Comparison of ENCODE assay signal across 25 cellular contexts in the genomic region with DNA sequence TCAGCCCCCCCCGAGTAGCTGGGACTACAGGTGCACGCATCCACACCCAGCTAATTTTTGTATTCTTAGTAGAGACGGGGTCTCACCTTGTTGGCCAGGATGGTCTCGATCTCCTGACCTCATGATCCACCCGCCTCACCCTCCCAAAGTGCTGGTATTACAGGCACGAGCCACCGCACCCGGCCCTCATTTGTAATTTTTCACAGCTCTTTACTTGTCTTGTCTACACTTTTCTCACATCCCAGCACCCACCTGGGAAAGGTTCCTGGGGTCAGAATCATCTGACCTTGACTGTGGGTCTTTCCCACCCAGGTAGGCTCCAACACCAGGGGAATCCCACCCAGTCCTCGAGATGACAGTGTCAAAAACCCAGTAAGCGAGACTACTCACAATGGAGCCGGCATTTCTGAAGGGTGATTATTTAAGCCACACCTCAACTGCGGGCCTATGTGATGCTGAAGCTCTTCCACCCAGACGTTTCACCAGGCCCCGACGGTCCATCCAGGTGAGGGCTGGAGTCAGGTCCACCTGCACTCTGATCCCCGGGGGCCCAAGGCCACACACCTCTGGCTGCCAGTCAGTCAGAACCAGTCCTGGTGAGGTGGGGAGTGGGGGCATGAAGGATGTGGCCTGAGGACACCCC. TPM values are rescaled to one million over a fixed set of nuclear protein-coding genes. Genes with fewer than 3 reads are reported as not detected.
A peak's percentile ranks its signal among the peaks of the same experiment; 100 is the strongest.
DNase-seq lines count a peak whose midpoint lies in the region; ATAC-seq, FAIRE-seq and TF ChIP-seq lines count a peak whose summit lies in the region.
"Had no signal": no experiment of that assay in that cellular context is flagged by ENCODE, and none has a peak within 500 bp of the region (broad histone marks: within the 10 kb centered on the region; RNA-seq: fewer than 3 reads in every experiment).

No MANE protein-coding gene starts in this region.

- 0 out of 2 replicates have a peak overlapping the region, but pooled peaks have one; percentile 22 for H3K27ac ChIP-seq in HCT116 (ENCODE audit: low read depth, low read length)
- no peak overlapping the region for H3K27ac ChIP-seq in astrocyte (ENCODE audit: low read depth, low read length)
- peak overlapping the region; percentile 93 for H3K27ac ChIP-seq in foreskin keratinocyte
- H3K27ac ChIP-seq: cardiac muscle cell, heart left ventricle, Peyer's patch, SJCRH30, testis had no signal

- H3K27me3 Mint-ChIP-seq in astrocyte (ENCODE audit: low read depth, unreplicated experiment) = peaks cover 2% of the 10 kb centered on the region
- peaks cover 76% of the 10 kb centered on the region for H3K27me3 Mint-ChIP-seq in stimulated activated memory B cell treated with anti-CD40 and anti-IgM and Interleukin-4, amounts not matched to agents 10 μg/mL and 1 μg/mL and 100 μg/mL, for 72 hours
- peaks cover 13% of the 10 kb centered on the region for H3K27me3 Mint-ChIP-seq in stimulated activated naive CD8-positive, alpha-beta T cell treated with anti-CD3 and anti-CD28 coated beads, Interleukin-15, amount 100 ng/mL, for 72 hours
- peaks cover 2% of the 10 kb centered on the region for H3K27me3 Mint-ChIP-seq in activated T-helper 1 cell treated with anti-CD3 and anti-CD28 coated beads, Interleukin-12 subunit alpha, Interleukin-12 subunit beta, Interleukin-2, Interleukin-4 antibody, amounts not matched to agents 30 ng/mL and 10 ng/mL and 1 ng/mL, durations not matched to agents 14 hours and 24 hours and 36 hours (ENCODE audit: insufficient read depth)
- H3K27me3 Mint-ChIP-seq: activated CD4-positive, alpha-beta T cell treated with anti-CD3 and anti-CD28 coated beads for 36 hours; naive thymus-derived CD4-positive, alpha-beta T cell had no signal

- intact Hi-C loops in HCT116 (cut with micrococcal nuclease) = no loop called here
- intact Hi-C loops in activated T-helper 1 cell treated with anti-CD3 and anti-CD28 coated beads, Interleukin-12 subunit alpha, Interleukin-12 subunit beta, Interleukin-2, Interleukin-4 antibody, amounts not matched to agents 30 ng/mL and 10 ng/mL and 1 ng/mL, durations not matched to agents 14 hours and 24 hours and 36 hours (cut with micrococcal nuclease) = no loop called here

- H3K4me2 ChIP-seq in HCT116 (ENCODE audit: low read length) = peak overlapping the region; percentile 65
- H3K4me2 ChIP-seq in astrocyte (ENCODE audit: low read length) = peak overlapping the region; percentile 72

- POLR2A ChIA-PET in HCT116 (lab: Charles Lee) = no interaction called here

- peaks cover 29% of the 10 kb centered on the region for H3K4me1 Mint-ChIP-seq in astrocyte (ENCODE audit: low read depth, unreplicated experiment)
- H3K4me1 Mint-ChIP-seq in stimulated activated memory B cell treated with anti-CD40 and anti-IgM and Interleukin-4, amounts not matched to agents 10 μg/mL and 1 μg/mL and 100 μg/mL, for 72 hours = peaks cover 30% of the 10 kb centered on the region
- peaks cover 20% of the 10 kb centered on the region for H3K4me1 Mint-ChIP-seq in stimulated activated naive CD8-positive, alpha-beta T cell treated with anti-CD3 and anti-CD28 coated beads, Interleukin-15, amount 100 ng/mL, for 72 hours
- H3K4me1 Mint-ChIP-seq in activated T-helper 1 cell treated with anti-CD3 and anti-CD28 coated beads, Interleukin-12 subunit alpha, Interleukin-12 subunit beta, Interleukin-2, Interleukin-4 antibody, amounts not matched to agents 30 ng/mL and 10 ng/mL and 1 ng/mL, durations not matched to agents 14 hours and 24 hours and 36 hours (ENCODE audit: low read depth) = no peaks in the 10 kb centered on the region
- H3K4me1 Mint-ChIP-seq: activated CD4-positive, alpha-beta T cell treated with anti-CD3 and anti-CD28 coated beads for 36 hours had no signal

- RAD21 ChIA-PET in HCT116 (lab: Charles Lee; ENCODE audit: low non-redundant PET in 1 of 2, low total read pairs in 2 of 2, uncharacterized antibody in 2 of 2, unreplicated experiment in 2 of 2) = interaction anchor here in 1 of 2 experiments (0.6 kb wide), 1 partner anchor 13 kb away, joined by 6 read pairs; no protein-coding TSS in a partner anchor

- H3K27me3 ChIP-seq in HCT116 (ENCODE audit: insufficient read depth, low read length) (no peaks in the 10 kb centered on the region), astrocyte (ENCODE audit: insufficient read depth, low read length) (no peaks in the 10 kb centered on the region), foreskin keratinocyte (no peaks in the 10 kb centered on the region)
- H3K27me3 ChIP-seq: cardiac muscle cell, heart left ventricle, Peyer's patch, SJCRH30, testis had no signal

- peak overlapping the region; percentile 66 for H3K27ac Mint-ChIP-seq in astrocyte (ENCODE audit: unreplicated experiment)
- no peak overlapping the region for H3K27ac Mint-ChIP-seq in stimulated activated memory B cell treated with anti-CD40 and anti-IgM and Interleukin-4, amounts not matched to agents 10 μg/mL and 1 μg/mL and 100 μg/mL, for 72 hours
- H3K27ac Mint-ChIP-seq in stimulated activated naive CD8-positive, alpha-beta T cell treated with anti-CD3 and anti-CD28 coated beads, Interleukin-15, amount 100 ng/mL, for 72 hours = no peak overlapping the region
- H3K27ac Mint-ChIP-seq in activated T-helper 1 cell treated with anti-CD3 and anti-CD28 coated beads, Interleukin-12 subunit alpha, Interleukin-12 subunit beta, Interleukin-2, Interleukin-4 antibody, amounts not matched to agents 30 ng/mL and 10 ng/mL and 1 ng/mL, durations not matched to agents 14 hours and 24 hours and 36 hours = no peak overlapping the region
- H3K27ac Mint-ChIP-seq: activated CD4-positive, alpha-beta T cell treated with anti-CD3 and anti-CD28 coated beads for 36 hours; CD8-positive, alpha-beta T cell; dendritic cell treated with granulocyte-macrophage colony-stimulating factor and Interleukin-4, amounts not matched to agents 40 ng/mL and 50 ng/mL, for 4 days; naive thymus-derived CD4-positive, alpha-beta T cell had no signal

- H3K79me2 ChIP-seq in HCT116 (ENCODE audit: insufficient read depth, low read length) (peaks cover 3% of the 10 kb centered on the region; the same call in 1 of the 2 replicates), astrocyte (ENCODE audit: insufficient read depth, low read length) (no peaks in the 10 kb centered on the region)

- FAIRE-seq in astrocyte (lab: Jason Lieb, UNC) = no peak
- FAIRE-seq: endometrium had no signal

- 0 out of 2 replicates have a peak, but pooled peaks have one; percentile 13 for ATAC-seq in HCT116
- peak; percentile 24 for ATAC-seq in foreskin keratinocyte
- peak; percentile 4 for ATAC-seq in stimulated activated memory B cell treated with anti-CD40 and anti-IgM and Interleukin-4, amounts not matched to agents 10 μg/mL and 1 μg/mL and 100 μg/mL, for 72 hours
- no peak for ATAC-seq in stimulated activated naive CD8-positive, alpha-beta T cell treated with anti-CD3 and anti-CD28 coated beads, Interleukin-15, amount 100 ng/mL, for 72 hours
- ATAC-seq: activated CD4-positive, alpha-beta T cell treated with anti-CD3 and anti-CD28 coated beads for 36 hours; CD8-positive, alpha-beta T cell; heart left ventricle; left colon; naive thymus-derived CD4-positive, alpha-beta T cell had no signal

- no peak for TF ChIP-seq POLR2A in HCT116 (IDR thresholded peaks at IDR 0.05; ENCODE audit: borderline replicate concordance, extremely low read depth, insufficient read depth, insufficient read length)

- H3K4me1 ChIP-seq in HCT116 (ENCODE audit: control insufficient read depth in 1 of 2, insufficient read depth in 2 of 2, low read length in 2 of 2) (peaks cover 9 to 18% of the 10 kb centered on the region in 2 experiments), astrocyte (ENCODE audit: insufficient read depth, low read length) (peaks cover 28% of the 10 kb centered on the region), foreskin keratinocyte (peaks cover 17% of the 10 kb centered on the region)
- H3K4me1 ChIP-seq: Peyer's patch, SJCRH30, testis had no signal

- H3K9me2 ChIP-seq in HCT116 (ENCODE audit: insufficient read depth) = no peaks in the 10 kb centered on the region

- BruUV-seq in HCT116 (replicated peaks; lab: Mats Ljungman, UMichigan) = no TSS peak

- H3K9me3 ChIP-seq in HCT116 (ENCODE audit: control insufficient read depth in 1 of 2, insufficient read depth in 1 of 2, low read depth in 1 of 2, low read length in 2 of 2) (no peaks in the 10 kb centered on the region), astrocyte (ENCODE audit: insufficient read depth, low read depth, low read length) (no peaks in the 10 kb centered on the region)
- H3K9me3 ChIP-seq: heart left ventricle, Peyer's patch, testis had no signal

- H3K36me3 ChIP-seq in HCT116 (ENCODE audit: control insufficient read depth in 1 of 2, insufficient read depth in 2 of 2, low read length in 2 of 2) = no peaks in the 10 kb centered on the region
- no peaks in the 10 kb centered on the region for H3K36me3 ChIP-seq in astrocyte (ENCODE audit: insufficient read depth, low read length)
- H3K36me3 ChIP-seq: cardiac muscle cell, heart left ventricle, Peyer's patch, SJCRH30 had no signal

- no peak for TF ChIP-seq RAD21 in HCT116 (IDR thresholded peaks at IDR 0.05; ENCODE audit: low read depth)

- H2AFZ ChIP-seq in HCT116 (ENCODE audit: low read depth, low read length, poor library complexity, severe bottlenecking) = no peak overlapping the region
- H2AFZ ChIP-seq in astrocyte (ENCODE audit: low read depth, low read length) = peak overlapping the region; percentile 37

- TF ChIP-seq CTCF in HCT116 (IDR thresholded peaks at IDR 0.05 in 2 of 3, conservative IDR thresholded peaks at IDR 0.05 in 1 of 3; ENCODE audit: borderline replicate concordance in 1 of 3, insufficient read depth in 1 of 3, low read depth in 2 of 3, low read length in 2 of 3) (no peak), astrocyte (IDR thresholded peaks at IDR 0.05; ENCODE audit: insufficient read depth, low read depth, low read length) (no peak), foreskin keratinocyte (conservative IDR thresholded peaks at IDR 0.05) (no peak)

- peaks cover 1% of the 10 kb centered on the region for H3K9me3 Mint-ChIP-seq in astrocyte (ENCODE audit: unreplicated experiment)
- no peaks in the 10 kb centered on the region for H3K9me3 Mint-ChIP-seq in stimulated activated memory B cell treated with anti-CD40 and anti-IgM and Interleukin-4, amounts not matched to agents 10 μg/mL and 1 μg/mL and 100 μg/mL, for 72 hours
- H3K9me3 Mint-ChIP-seq in stimulated activated naive CD8-positive, alpha-beta T cell treated with anti-CD3 and anti-CD28 coated beads, Interleukin-15, amount 100 ng/mL, for 72 hours = no peaks in the 10 kb centered on the region
- H3K9me3 Mint-ChIP-seq in activated T-helper 1 cell treated with anti-CD3 and anti-CD28 coated beads, Interleukin-12 subunit alpha, Interleukin-12 subunit beta, Interleukin-2, Interleukin-4 antibody, amounts not matched to agents 30 ng/mL and 10 ng/mL and 1 ng/mL, durations not matched to agents 14 hours and 24 hours and 36 hours = no peaks in the 10 kb centered on the region
- H3K9me3 Mint-ChIP-seq: CD8-positive, alpha-beta T cell; dendritic cell treated with granulocyte-macrophage colony-stimulating factor and Interleukin-4, amounts not matched to agents 40 ng/mL and 50 ng/mL, for 4 days; naive thymus-derived CD4-positive, alpha-beta T cell had no signal

- H3K4me3 Mint-ChIP-seq in astrocyte (ENCODE audit: unreplicated experiment) = peak overlapping the region; percentile 45
- H3K4me3 Mint-ChIP-seq in stimulated activated memory B cell treated with anti-CD40 and anti-IgM and Interleukin-4, amounts not matched to agents 10 μg/mL and 1 μg/mL and 100 μg/mL, for 72 hours = no peak overlapping the region
- no peak overlapping the region for H3K4me3 Mint-ChIP-seq in stimulated activated naive CD8-positive, alpha-beta T cell treated with anti-CD3 and anti-CD28 coated beads, Interleukin-15, amount 100 ng/mL, for 72 hours
- no peak overlapping the region for H3K4me3 Mint-ChIP-seq in activated T-helper 1 cell treated with anti-CD3 and anti-CD28 coated beads, Interleukin-12 subunit alpha, Interleukin-12 subunit beta, Interleukin-2, Interleukin-4 antibody, amounts not matched to agents 30 ng/mL and 10 ng/mL and 1 ng/mL, durations not matched to agents 14 hours and 24 hours and 36 hours
- H3K4me3 Mint-ChIP-seq: activated CD4-positive, alpha-beta T cell treated with anti-CD3 and anti-CD28 coated beads for 36 hours; CD8-positive, alpha-beta T cell; dendritic cell treated with granulocyte-macrophage colony-stimulating factor and Interleukin-4, amounts not matched to agents 40 ng/mL and 50 ng/mL, for 4 days; naive thymus-derived CD4-positive, alpha-beta T cell had no signal

- peak overlapping the region; percentile 48; the same call in 1 of the 2 replicates for H3K9ac ChIP-seq in HCT116 (ENCODE audit: low read length)
- H3K9ac ChIP-seq in astrocyte (ENCODE audit: low read length) = no peak overlapping the region

- no peak overlapping the region for H3K4me3 ChIP-seq in HCT116 (replicated peaks in 1 of 2; ENCODE audit: low read depth in 1 of 2, low read length in 2 of 2)
- H3K4me3 ChIP-seq in astrocyte (ENCODE audit: insufficient read depth, low read depth, low read length) = no peak overlapping the region
- H3K4me3 ChIP-seq: cardiac muscle cell, heart left ventricle, Peyer's patch, SJCRH30, testis had no signal

- peaks cover 6% of the 10 kb centered on the region for H3K36me3 Mint-ChIP-seq in astrocyte (ENCODE audit: low read depth, unreplicated experiment)
- no peaks in the 10 kb centered on the region for H3K36me3 Mint-ChIP-seq in stimulated activated memory B cell treated with anti-CD40 and anti-IgM and Interleukin-4, amounts not matched to agents 10 μg/mL and 1 μg/mL and 100 μg/mL, for 72 hours
- no peaks in the 10 kb centered on the region for H3K36me3 Mint-ChIP-seq in activated T-helper 1 cell treated with anti-CD3 and anti-CD28 coated beads, Interleukin-12 subunit alpha, Interleukin-12 subunit beta, Interleukin-2, Interleukin-4 antibody, amounts not matched to agents 30 ng/mL and 10 ng/mL and 1 ng/mL, durations not matched to agents 14 hours and 24 hours and 36 hours (ENCODE audit: low read depth)
- H3K36me3 Mint-ChIP-seq: CD8-positive, alpha-beta T cell; naive thymus-derived CD4-positive, alpha-beta T cell had no signal

- no peaks in the 10 kb centered on the region for H4K20me1 ChIP-seq in HCT116 (ENCODE audit: insufficient read depth)
- H4K20me1 ChIP-seq in astrocyte (ENCODE audit: insufficient read depth, low read length) = peaks cover 14% of the 10 kb centered on the region

- CTCF ChIA-PET in HCT116 (lab: Charles Lee) = no interaction called here

- DNase-seq in HCT116 (ENCODE audit: low read depth, low spot score) (no peak), astrocyte (ENCODE audit: low read depth) (no peak), foreskin keratinocyte (peak; percentile 52 to 72)
- DNase-seq in activated T-cell treated with anti-CD3 and anti-CD28 coated beads, Interleukin-2, amount 50 U/mL, for 48 hours = no peak
- DNase-seq in stimulated activated naive CD8-positive, alpha-beta T cell treated with anti-CD3 and anti-CD28 coated beads, Interleukin-15, amount 100 ng/mL, for 72 hours = no peak
- DNase-seq in activated T-helper 1 cell treated with anti-CD3 and anti-CD28 coated beads, Interleukin-12 subunit alpha, Interleukin-12 subunit beta, Interleukin-2, Interleukin-4 antibody, amounts not matched to agents 30 ng/mL and 10 ng/mL and 1 ng/mL, durations not matched to agents 14 hours and 24 hours and 36 hours (ENCODE audit: low spot score) = no peak
- DNase-seq: activated CD4-positive, alpha-beta T cell treated with anti-CD3 and anti-CD28 coated beads for 36 hours; activated CD8-positive, alpha-beta memory T cell treated with anti-CD3 and anti-CD28 coated beads for 24 hours; activated T-cell treated with anti-CD3 and anti-CD28 coated beads, Interleukin-2, amount 50 U/mL, for 1 hour; CD8-positive, alpha-beta T cell; DMS153; left colon; naive thymus-derived CD4-positive, alpha-beta T cell; NCI-H1048; NCI-H187; NCI-H524 treated with DMSO at 0.1 percent for 48 hours; NK-92 treated with Interleukin-12 subunit alpha and Interleukin-12 subunit beta, amount 100 ng/mL, for 24 hours; Peyer's patch; SJCRH30; testis had no signal

RNA-seq across cellular contexts. Expression of a gene that starts 23.4 kb away (rescaled TPM):
- total RNA-seq in HCT116 (2021; ENCODE audit: unreplicated experiment) = 19.6 TPM
- polyA plus RNA-seq in HCT116 (2012) = 21.9 and 26.8 TPM in 2 replicates
- total RNA-seq in astrocyte = 27.6 and 38.5 TPM in 2 replicates
- total RNA-seq in foreskin keratinocyte = 19.2 and 24.9 TPM in 2 replicates
- 9.8 and 13.1 TPM in 2 replicates for polyA plus RNA-seq in foreskin keratinocyte
- total RNA-seq in activated T-helper 1 cell treated with anti-CD3 and anti-CD28 coated beads, Interleukin-12 subunit alpha, Interleukin-12 subunit beta, Interleukin-2, Interleukin-4 antibody, amounts not matched to agents 30 ng/mL and 10 ng/mL and 1 ng/mL, durations not matched to agents 14 hours and 24 hours and 36 hours = 0.39 and 0.44 TPM in 2 replicates
- total RNA-seq: SJCRH30 had no signal

Comparison
In these comparisons a context has a peak if more than half of its experiments do, and no peak if none do; other contexts are left out.
1. DNase-seq: peak in foreskin keratinocyte (2 of 2); none in HCT116 (single experiment), astrocyte (single experiment), activated T-cell treated with anti-CD3 and anti-CD28 coated beads, Interleukin-2, amount 50 U/mL, for 48 hours (0 of 2), stimulated activated naive CD8-positive, alpha-beta T cell treated with anti-CD3 and anti-CD28 coated beads, Interleukin-15, amount 100 ng/mL, for 72 hours (0 of 2) and activated T-helper 1 cell treated with anti-CD3 and anti-CD28 coated beads, Interleukin-12 subunit alpha, Interleukin-12 subunit beta, Interleukin-2, Interleukin-4 antibody, amounts not matched to agents 30 ng/mL and 10 ng/mL and 1 ng/mL, durations not matched to agents 14 hours and 24 hours and 36 hours (single experiment).
2. RNA of a gene that starts 23.4 kb away (total RNA-seq): 27.6 to 38.5 TPM in astrocyte, 19.2 to 24.9 TPM in foreskin keratinocyte and 19.6 TPM in HCT116 (single experiment); 0.39 to 0.44 TPM in activated T-helper 1 cell treated with anti-CD3 and anti-CD28 coated beads, Interleukin-12 subunit alpha, Interleukin-12 subunit beta, Interleukin-2, Interleukin-4 antibody, amounts not matched to agents 30 ng/mL and 10 ng/mL and 1 ng/mL, durations not matched to agents 14 hours and 24 hours and 36 hours; every median in the first group is over 10 times any median in the second.